Comparison of ENCODE assay signal across 9 cellular contexts in the genomic region with DNA sequence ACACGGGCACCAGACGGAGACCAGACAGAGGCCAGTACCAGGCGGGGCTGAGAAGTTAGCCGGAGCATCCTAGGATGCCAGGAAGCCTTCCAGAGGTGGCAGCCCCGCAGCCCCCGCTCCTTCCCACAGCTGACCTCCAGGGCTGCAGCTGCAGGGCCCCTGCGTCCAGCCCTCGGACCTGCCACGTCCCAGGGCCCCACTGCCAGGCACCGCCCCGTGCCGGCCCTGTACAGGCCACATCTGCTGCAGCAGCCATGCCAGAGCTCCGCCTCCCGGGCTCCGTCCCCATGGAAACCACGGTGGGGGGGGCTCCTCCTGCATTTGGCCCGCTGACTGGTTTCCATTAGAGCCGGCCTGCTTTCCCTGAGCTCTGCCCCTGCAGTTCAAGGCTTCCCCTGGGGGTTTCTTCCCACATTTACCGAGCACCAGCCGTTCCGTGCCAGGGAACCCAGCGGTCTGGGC.
DNase-seq lines count a peak whose midpoint lies in the region; ATAC-seq, FAIRE-seq and TF ChIP-seq lines count a peak whose summit lies in the region.
"Had no signal": no experiment of that assay in that cellular context is flagged by ENCODE, and none has a peak within 500 bp of the region (broad histone marks: within the 10 kb centered on the region; RNA-seq: fewer than 3 reads in every experiment).

No MANE protein-coding gene starts in this region.

- TF ChIP-seq RAD21 in HepG2 (CRISPR knock-in tag; IDR thresholded peaks at IDR 0.05): peak; percentile 21; the same call in 1 of the 2 replicates

- no TSS peak for BruUV-seq in HepG2 (replicated peaks; lab: Mats Ljungman, UMichigan)

- DNase-seq in NCI-H1694 treated with DMSO at 0.1 percent for 48 hours (lab: John Stamatoyannopoulos, UW) (peak; percentile 79), NCI-H1694 (lab: John Stamatoyannopoulos, UW) (no peak), cardiac fibroblast (ENCODE audit: low read depth in 2 of 2) (peak; percentile 94 to 95), HepG2 (ENCODE audit: low spot score) (no peak), upper lobe of left lung (peak; percentile 74 to 94)
- no peak for DNase-seq in activated naive CD4-positive, alpha-beta T cell treated with anti-CD3 and anti-CD28 coated beads, Interleukin-2, amount 10 ng/mL, durations not matched to agents 7 days and 5 days
- DNase-seq in effector memory CD4-positive, alpha-beta T cell: no peak
- DNase-seq: CD4-positive, CD25-positive, alpha-beta regulatory T cell had no signal

- H3K4me1 Mint-ChIP-seq in activated naive CD4-positive, alpha-beta T cell treated with anti-CD3 and anti-CD28 coated beads, Interleukin-2, amount 10 ng/mL, durations not matched to agents 7 days and 5 days: peaks cover 13% of the 10 kb centered on the region

- H3K9me3 ChIP-seq in HepG2 (ENCODE audit: low read length) (no peaks in the 10 kb centered on the region), upper lobe of left lung (no peaks in the 10 kb centered on the region)
- H3K9me3 ChIP-seq in effector memory CD4-positive, alpha-beta T cell (ENCODE audit: control insufficient read depth, low read length): no peaks in the 10 kb centered on the region

- intact Hi-C loops in HepG2 (cut with micrococcal nuclease; ENCODE audit: unreplicated experiment): no loop called here

- WGBS in HepG2 (ENCODE audit: low lambda C conversion rate): 22% methylated on average over 10 of the region's 22 CpGs
- 54 to 60% methylated on average over 1 to 19 of the region's 22 CpGs for WGBS in upper lobe of left lung, 2 donors

- TF ChIP-seq EP300 in HepG2 (IDR thresholded peaks at IDR 0.05; ENCODE audit: low read depth in 2 of 2, low read length in 2 of 2) (no peak), HepG2 (CRISPR knock-in tag; IDR thresholded peaks at IDR 0.05; ENCODE audit: borderline replicate concordance) (no peak), upper lobe of left lung (IDR thresholded peaks at IDR 0.05) (no peak)

- TF ChIP-seq POLR2A in HepG2 (IDR thresholded peaks at IDR 0.05; ENCODE audit: insufficient read depth in 1 of 2, low read depth in 2 of 2, low read length in 2 of 2): no peak
- TF ChIP-seq POLR2A in upper lobe of left lung (IDR thresholded peaks at IDR 0.05): peak in 1 of 4 donors; percentile 4

- no peaks in the 10 kb centered on the region for H3K9me3 Mint-ChIP-seq in activated naive CD4-positive, alpha-beta T cell treated with anti-CD3 and anti-CD28 coated beads, Interleukin-2, amount 10 ng/mL, durations not matched to agents 7 days and 5 days
- H3K9me3 Mint-ChIP-seq: CD4-positive, CD25-positive, alpha-beta regulatory T cell had no signal

- H3K27me3 Mint-ChIP-seq in activated naive CD4-positive, alpha-beta T cell treated with anti-CD3 and anti-CD28 coated beads, Interleukin-2, amount 10 ng/mL, durations not matched to agents 7 days and 5 days: no peaks in the 10 kb centered on the region
- H3K27me3 Mint-ChIP-seq: CD4-positive, CD25-positive, alpha-beta regulatory T cell had no signal

- ATAC-seq in HepG2 (peak; percentile 56), upper lobe of left lung (ENCODE audit: low FRiP score in 2 of 2) (peak; percentile 71 to 80), HG03039 (IDR thresholded peaks at IDR 0.05; ENCODE audit: unreplicated experiment) (no peak)

- H3K27me3 ChIP-seq in HepG2 (ENCODE audit: control insufficient read depth in 1 of 2, insufficient read depth in 2 of 2, low read length in 2 of 2) (peaks cover 8 to 40% of the 10 kb centered on the region in 2 experiments; a peak in 4 of 5 replicates), upper lobe of left lung (no peaks in the 10 kb centered on the region)
- no peaks in the 10 kb centered on the region for H3K27me3 ChIP-seq in effector memory CD4-positive, alpha-beta T cell (replicated peaks; ENCODE audit: control insufficient read depth, insufficient read depth, low read length, poor library complexity, severe bottlenecking)

- no peaks in the 10 kb centered on the region for H4K20me1 ChIP-seq in HepG2 (ENCODE audit: insufficient read depth, low read length)

- H2AFZ ChIP-seq in HepG2 (ENCODE audit: low read length): no peak overlapping the region

- H3K79me2 ChIP-seq in HepG2 (ENCODE audit: insufficient read depth, low read length): no peaks in the 10 kb centered on the region

- H3K36me3 ChIP-seq in HepG2 (replicated peaks in 1 of 2; ENCODE audit: control insufficient read depth in 1 of 2, insufficient read depth in 2 of 2, low read length in 2 of 2): no peaks in the 10 kb centered on the region
- H3K36me3 ChIP-seq in upper lobe of left lung: peaks cover 0 to 57% (median 27%) of the 10 kb centered on the region in 4 donors
- H3K36me3 ChIP-seq in effector memory CD4-positive, alpha-beta T cell (ENCODE audit: control insufficient read depth, insufficient read depth, low read length): peaks cover 4% of the 10 kb centered on the region

- H3K27ac Mint-ChIP-seq in activated naive CD4-positive, alpha-beta T cell treated with anti-CD3 and anti-CD28 coated beads, Interleukin-2, amount 10 ng/mL, durations not matched to agents 7 days and 5 days: no peak overlapping the region
- H3K27ac Mint-ChIP-seq: CD4-positive, CD25-positive, alpha-beta regulatory T cell had no signal

- POLR2A ChIA-PET in HepG2 (lab: Yijun Ruan, JAX): no interaction called here

- H3K27ac ChIP-seq in HepG2 (ENCODE audit: extremely low read length, insufficient read depth, low read length): no peak overlapping the region
- H3K27ac ChIP-seq in upper lobe of left lung: peak overlapping the region; percentile 87 to 99 (median 96)
- H3K27ac ChIP-seq in effector memory CD4-positive, alpha-beta T cell (ENCODE audit: insufficient read depth, low read length, poor library complexity, severe bottlenecking): no peak overlapping the region

- in situ Hi-C loops in HepG2 (cut with HindIII; ENCODE audit: extremely low pct_ligation_motif_present, low pct_unique_long_range_greater_than_20kb): no loop called here

- peak overlapping the region; percentile 27; the same call in 1 of the 2 replicates for H3K9ac ChIP-seq in HepG2 (ENCODE audit: insufficient read depth, low read depth, low read length)

- H3K36me3 Mint-ChIP-seq in activated naive CD4-positive, alpha-beta T cell treated with anti-CD3 and anti-CD28 coated beads, Interleukin-2, amount 10 ng/mL, durations not matched to agents 7 days and 5 days: peaks cover 2% of the 10 kb centered on the region
- H3K36me3 Mint-ChIP-seq: CD4-positive, CD25-positive, alpha-beta regulatory T cell had no signal

- no peak for TF ChIP-seq CTCF in cardiac fibroblast (IDR thresholded peaks at IDR 0.05; ENCODE audit: low read depth, low read length)
- TF ChIP-seq CTCF in HepG2 (CRISPR knock-in tag; IDR thresholded peaks at IDR 0.05): no peak
- no peak for TF ChIP-seq CTCF in upper lobe of left lung (IDR thresholded peaks at IDR 0.05)

- H3K4me1 ChIP-seq in HepG2 (ENCODE audit: insufficient read depth, low read length): peaks cover 40% of the 10 kb centered on the region
- peaks cover 92 to 98% (median 94%) of the 10 kb centered on the region in 4 donors for H3K4me1 ChIP-seq in upper lobe of left lung
- H3K4me1 ChIP-seq in effector memory CD4-positive, alpha-beta T cell (ENCODE audit: control insufficient read depth, insufficient read depth, low read length, poor library complexity, severe bottlenecking): no peaks in the 10 kb centered on the region

- no peak overlapping the region for H3K4me3 Mint-ChIP-seq in activated naive CD4-positive, alpha-beta T cell treated with anti-CD3 and anti-CD28 coated beads, Interleukin-2, amount 10 ng/mL, durations not matched to agents 7 days and 5 days
- H3K4me3 Mint-ChIP-seq: CD4-positive, CD25-positive, alpha-beta regulatory T cell had no signal

- H3K4me3 ChIP-seq in cardiac fibroblast (replicated peaks in 1 of 2; ENCODE audit: low read depth in 2 of 2, low read length in 2 of 2): peak overlapping the region in 1 of 2 donors; percentile 72
- H3K4me3 ChIP-seq in HepG2 (replicated peaks in 1 of 3; ENCODE audit: insufficient read depth in 1 of 3, low read depth in 2 of 3, low read length in 3 of 3): peak overlapping the region; percentile 10 to 51 (median 41); a peak in 4 of 6 replicates
- peak overlapping the region in 2 of 4 donors; percentile 5 to 42 for H3K4me3 ChIP-seq in upper lobe of left lung
- no peak overlapping the region for H3K4me3 ChIP-seq in effector memory CD4-positive, alpha-beta T cell (ENCODE audit: insufficient read depth, low read depth, low read length, poor library complexity, severe bottlenecking)

- peak overlapping the region; percentile 59 for H3K4me2 ChIP-seq in HepG2 (ENCODE audit: low read depth, low read length)

- CTCF ChIA-PET in HepG2 (lab: Yijun Ruan, JAX; ENCODE audit: low intra/inter-chr PET ratio, low total read pairs): no interaction called here
- CTCF ChIA-PET in activated naive CD4-positive, alpha-beta T cell treated with anti-CD3 and anti-CD28 coated beads, Interleukin-2, amount 10 ng/mL, durations not matched to agents 7 days and 5 days (lab: Charles Lee): interaction anchor here (0.8 to 1.8 kb wide), 2 partner anchors 29 to 82 kb away, joined by 4 to 5 read pairs; no protein-coding TSS in a partner anchor

- FAIRE-seq in HepG2 (lab: Jason Lieb, UNC): no peak

TF ChIP-seq in HepG2, 621 proteins besides CTCF, POLR2A, EP300 and RAD21 (continues in another document):
- TF ChIP-seq, protein P1, sequence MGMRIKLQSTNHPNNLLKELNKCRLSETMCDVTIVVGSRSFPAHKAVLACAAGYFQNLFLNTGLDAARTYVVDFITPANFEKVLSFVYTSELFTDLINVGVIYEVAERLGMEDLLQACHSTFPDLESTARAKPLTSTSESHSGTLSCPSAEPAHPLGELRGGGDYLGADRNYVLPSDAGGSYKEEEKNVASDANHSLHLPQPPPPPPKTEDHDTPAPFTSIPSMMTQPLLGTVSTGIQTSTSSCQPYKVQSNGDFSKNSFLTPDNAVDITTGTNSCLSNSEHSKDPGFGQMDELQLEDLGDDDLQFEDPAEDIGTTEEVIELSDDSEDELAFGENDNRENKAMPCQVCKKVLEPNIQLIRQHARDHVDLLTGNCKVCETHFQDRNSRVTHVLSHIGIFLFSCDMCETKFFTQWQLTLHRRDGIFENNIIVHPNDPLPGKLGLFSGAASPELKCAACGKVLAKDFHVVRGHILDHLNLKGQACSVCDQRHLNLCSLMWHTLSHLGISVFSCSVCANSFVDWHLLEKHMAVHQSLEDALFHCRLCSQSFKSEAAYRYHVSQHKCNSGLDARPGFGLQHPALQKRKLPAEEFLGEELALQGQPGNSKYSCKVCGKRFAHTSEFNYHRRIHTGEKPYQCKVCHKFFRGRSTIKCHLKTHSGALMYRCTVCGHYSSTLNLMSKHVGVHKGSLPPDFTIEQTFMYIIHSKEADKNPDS (CRISPR knock-in tag; IDR thresholded peaks at IDR 0.05): 0 out of 2 replicates have a peak, but pooled peaks have one; percentile 42

Comparison
In these comparisons a context has a peak if more than half of its experiments do, and no peak if none do; other contexts are left out.
1. DNase-seq: peak in NCI-H1694 treated with DMSO at 0.1 percent for 48 hours (single experiment), cardiac fibroblast (2 of 2) and upper lobe of left lung (2 of 2); none in NCI-H1694 (single experiment), HepG2 (single experiment), activated naive CD4-positive, alpha-beta T cell treated with anti-CD3 and anti-CD28 coated beads, Interleukin-2, amount 10 ng/mL, durations not matched to agents 7 days and 5 days (single experiment) and effector memory CD4-positive, alpha-beta T cell (0 of 3).
2. H3K27ac ChIP-seq: peak in upper lobe of left lung (4 of 4); none in HepG2 (single experiment) and effector memory CD4-positive, alpha-beta T cell (single experiment).